ENCODE assay signal across 14 cellular contexts in the genomic region with DNA sequence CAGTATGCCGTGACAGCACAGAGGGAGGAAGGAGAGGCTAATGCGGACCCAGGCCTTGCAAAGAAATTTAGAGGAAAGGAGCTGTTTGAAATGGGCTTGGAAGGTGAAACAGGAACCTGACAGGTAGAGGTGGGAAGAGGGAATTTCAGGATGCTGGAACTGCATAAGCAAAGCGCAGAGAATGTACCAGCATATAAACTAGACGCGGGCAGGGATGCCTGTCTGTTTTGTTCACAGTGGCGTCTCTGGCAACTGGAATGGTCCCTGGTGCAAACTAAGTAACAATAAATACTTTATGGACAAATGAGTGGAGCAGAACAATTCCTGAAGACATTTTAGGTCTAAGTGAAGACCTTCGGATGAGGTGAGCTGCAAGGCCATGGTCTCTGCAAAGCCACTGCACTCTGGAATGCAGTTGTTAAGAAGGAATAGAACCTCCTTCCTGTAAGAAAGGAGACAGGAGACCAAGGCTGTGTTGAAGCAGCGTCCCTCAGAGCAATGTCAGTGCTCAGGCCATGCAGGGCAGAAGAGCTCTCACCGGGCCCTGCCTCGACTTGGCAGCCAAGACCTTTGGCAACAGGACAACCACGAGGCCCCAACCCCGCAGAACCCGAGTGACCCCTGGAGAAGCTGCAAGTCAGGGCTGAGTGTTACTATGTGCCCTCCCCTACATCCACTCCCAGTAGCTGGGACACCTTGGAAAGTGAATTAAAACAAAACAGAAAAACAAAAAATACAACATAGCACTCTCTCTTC. TPM values are rescaled to one million over a fixed set of nuclear protein-coding genes. Genes with fewer than 3 reads are reported as not detected.
DNase-seq lines count a peak whose midpoint lies in the region; ATAC-seq, FAIRE-seq and TF ChIP-seq lines count a peak whose summit lies in the region.
"Had no signal": no experiment of that assay in that cellular context is flagged by ENCODE, and none has a peak within 500 bp of the region (broad histone marks: within the 10 kb centered on the region; RNA-seq: fewer than 3 reads in every experiment).

No MANE protein-coding gene starts in this region.

- in situ Hi-C loops in HepG2 (cut with HindIII; ENCODE audit: extremely low pct_ligation_motif_present, low pct_unique_long_range_greater_than_20kb), result no loop called here

- no peak overlapping the region for H3K23ac ChIP-seq in mesendoderm (ENCODE audit: low read length)

- H4K5ac ChIP-seq in mesendoderm (ENCODE audit: low read length), result no peak overlapping the region

- H3K56ac ChIP-seq in mesendoderm (ENCODE audit: low read length), result peak overlapping the region; percentile 22

- no peak for ATAC-seq in HepG2
- ATAC-seq in upper lobe of left lung (ENCODE audit: low FRiP score in 2 of 2), result no peak
- ATAC-seq in GM21619 (IDR thresholded peaks at IDR 0.05; ENCODE audit: unreplicated experiment), result no peak

- TF ChIP-seq POLR2A in HepG2 (IDR thresholded peaks at IDR 0.05; ENCODE audit: insufficient read depth in 1 of 2, low read depth in 2 of 2, low read length in 2 of 2), result no peak
- no peak for TF ChIP-seq POLR2A in upper lobe of left lung (IDR thresholded peaks at IDR 0.05)

- H3K4me2 ChIP-seq in HepG2 (ENCODE audit: low read depth, low read length) (no peak overlapping the region), mesendoderm (ENCODE audit: low read length) (no peak overlapping the region)

- H3K27ac ChIP-seq in liver (ENCODE audit: low read depth in 1 of 2, low read length in 2 of 2) (no peak overlapping the region), HepG2 (ENCODE audit: extremely low read length, insufficient read depth, low read length) (no peak overlapping the region), mesendoderm (ENCODE audit: low read depth, low read length) (peak overlapping the region; percentile 58), upper lobe of left lung (peak overlapping the region; percentile 79 to 84 (median 81))

- peaks cover 30% of the 10 kb centered on the region for H3K4me1 Mint-ChIP-seq in brain

- no peaks in the 10 kb centered on the region for H3K79me1 ChIP-seq in mesendoderm (ENCODE audit: low read length)

- H3K4me3 ChIP-seq in liver (ENCODE audit: low read depth in 1 of 3, low read length in 3 of 3) (no peak overlapping the region), HepG2 (replicated peaks in 1 of 3; ENCODE audit: insufficient read depth in 1 of 3, low read depth in 2 of 3, low read length in 3 of 3) (no peak overlapping the region), mesendoderm (ENCODE audit: low read length) (no peak overlapping the region), upper lobe of left lung (no peak overlapping the region)
- H3K4me3 ChIP-seq: Peyer's patch had no signal

- no peak overlapping the region for H2BK120ac ChIP-seq in mesendoderm (ENCODE audit: low read depth, low read length)

- no peak overlapping the region for H4K8ac ChIP-seq in mesendoderm (ENCODE audit: low read depth, low read length)

- H3K9me3 Mint-ChIP-seq in brain, result no peaks in the 10 kb centered on the region

- H3K9me3 ChIP-seq in liver (ENCODE audit: control insufficient read depth in 4 of 4, low read length in 3 of 4), result no peaks in the 10 kb centered on the region
- no peaks in the 10 kb centered on the region for H3K9me3 ChIP-seq in HepG2 (ENCODE audit: low read length)
- no peaks in the 10 kb centered on the region for H3K9me3 ChIP-seq in upper lobe of left lung
- H3K9me3 ChIP-seq: Peyer's patch had no signal

- peak overlapping the region; percentile 79 for H2AK5ac ChIP-seq in mesendoderm (ENCODE audit: low read length)

- FAIRE-seq in HepG2 (lab: Jason Lieb, UNC), result no peak

- TF ChIP-seq CTCF in liver (IDR thresholded peaks at IDR 0.05; ENCODE audit: low read depth, low read length, missing input control) (no peak), HepG2 (CRISPR knock-in tag; IDR thresholded peaks at IDR 0.05) (no peak), brain (conservative IDR thresholded peaks at IDR 0.05) (no peak), upper lobe of left lung (IDR thresholded peaks at IDR 0.05) (no peak)

- CTCF ChIA-PET in HepG2 (lab: Yijun Ruan, JAX; ENCODE audit: low intra/inter-chr PET ratio, low total read pairs), result no interaction called here

- TF ChIP-seq EP300 in HepG2 (IDR thresholded peaks at IDR 0.05; ENCODE audit: low read depth in 2 of 2, low read length in 2 of 2), result no peak
- TF ChIP-seq EP300 in HepG2 (CRISPR knock-in tag; IDR thresholded peaks at IDR 0.05; ENCODE audit: borderline replicate concordance), result no peak
- TF ChIP-seq EP300 in upper lobe of left lung (IDR thresholded peaks at IDR 0.05), result no peak

- no TSS peak for BruUV-seq in HepG2 (replicated peaks; lab: Mats Ljungman, UMichigan)

- no peak overlapping the region for H2AFZ ChIP-seq in HepG2 (ENCODE audit: low read length)

- no peak overlapping the region for H3K4ac ChIP-seq in mesendoderm (ENCODE audit: low read depth, low read length)

- H3K27me3 ChIP-seq in liver (ENCODE audit: control insufficient read depth in 4 of 4, insufficient read depth in 4 of 4, low read length in 3 of 4) (no peaks in the 10 kb centered on the region), HepG2 (ENCODE audit: control insufficient read depth in 1 of 2, insufficient read depth in 2 of 2, low read length in 2 of 2) (no peaks in the 10 kb centered on the region), mesendoderm (ENCODE audit: insufficient read depth, low read length, poor library complexity) (no peaks in the 10 kb centered on the region), upper lobe of left lung (no peaks in the 10 kb centered on the region)
- H3K27me3 ChIP-seq: Peyer's patch had no signal

- intact Hi-C loops in HepG2 (cut with micrococcal nuclease; ENCODE audit: unreplicated experiment), result no loop called here

- no peaks in the 10 kb centered on the region for H3K27me3 Mint-ChIP-seq in brain

- no peaks in the 10 kb centered on the region for H4K20me1 ChIP-seq in HepG2 (ENCODE audit: insufficient read depth, low read length)

- POLR2A ChIA-PET in HepG2 (lab: Yijun Ruan, JAX), result no interaction called here

- WGBS in liver, result 69% methylated on average over 13 of the region's 13 CpGs
- 99% methylated on average over 12 of the region's 13 CpGs for WGBS in HepG2 (ENCODE audit: low lambda C conversion rate)
- no CpG with 5 or more reads among the region's 13 CpGs for WGBS in mesendoderm (ENCODE audit: extremely low coverage, insufficient coverage, low lambda C conversion rate)
- WGBS in upper lobe of left lung, 2 donors, result 64 to 67% methylated on average over 13 of the region's 13 CpGs

- TF ChIP-seq RAD21 in liver (IDR thresholded peaks at IDR 0.05) (peak in 1 of 2 donors; percentile 33), HepG2 (CRISPR knock-in tag; IDR thresholded peaks at IDR 0.05) (no peak)

- H2BK5ac ChIP-seq in mesendoderm (ENCODE audit: low read length), result peak overlapping the region; percentile 43

- H3K4me3 Mint-ChIP-seq in brain, result no peak overlapping the region

- H3K4me1 ChIP-seq in liver (ENCODE audit: control insufficient read depth in 4 of 4, insufficient read depth in 4 of 4, low read length in 3 of 4), result peaks cover 9 to 57% (median 50%) of the 10 kb centered on the region in 4 donors
- H3K4me1 ChIP-seq in HepG2 (ENCODE audit: insufficient read depth, low read length), result peaks cover 45% of the 10 kb centered on the region
- H3K4me1 ChIP-seq in mesendoderm (ENCODE audit: control insufficient read depth, low read depth, low read length), result peaks cover 35% of the 10 kb centered on the region
- H3K4me1 ChIP-seq in upper lobe of left lung, result peaks cover 34 to 61% (median 40%) of the 10 kb centered on the region in 4 donors

- H3K27ac Mint-ChIP-seq in brain, result peak overlapping the region in 3 of 5 experiments; percentile 38 to 90 (median 76)

- H3K18ac ChIP-seq in mesendoderm (ENCODE audit: low read length), result peak overlapping the region; percentile 8

- peaks cover 0 to 3% (median 0%) of the 10 kb centered on the region in 4 donors for H3K36me3 ChIP-seq in liver (ENCODE audit: control insufficient read depth in 4 of 4, insufficient read depth in 3 of 4, low read depth in 1 of 4, low read length in 3 of 4)
- H3K36me3 ChIP-seq in HepG2 (replicated peaks in 1 of 2; ENCODE audit: control insufficient read depth in 1 of 2, insufficient read depth in 2 of 2, low read length in 2 of 2), result peaks cover 6 to 22% of the 10 kb centered on the region in 2 experiments
- H3K36me3 ChIP-seq in mesendoderm (ENCODE audit: control insufficient read depth, insufficient read depth, low read length), result no peaks in the 10 kb centered on the region
- peaks cover 0 to 6% (median 0%) of the 10 kb centered on the region in 4 donors for H3K36me3 ChIP-seq in upper lobe of left lung

- no peaks in the 10 kb centered on the region for H3K36me3 Mint-ChIP-seq in brain

- no peak for DNase-seq in HepG2 (ENCODE audit: low spot score)
- DNase-seq in mesendoderm, result no peak
- DNase-seq in upper lobe of left lung, result no peak
- DNase-seq in SKM-1 treated with dmso at 0.1 percent for 144 hours (lab: John Stamatoyannopoulos, UW; ENCODE audit: unreplicated experiment), result no peak
- no peak for DNase-seq in ureter (ENCODE audit: low spot score)
- DNase-seq: activated CD4-positive, alpha-beta T cell treated with anti-CD3 and anti-CD28 coated beads, Interleukin-2, amount 50 U/mL, for 48 hours; DMS79 treated with DMSO at 0.1 percent for 48 hours; midbrain; NCI-H1436; NCI-H524 treated with DMSO at 0.1 percent for 48 hours; Peyer's patch had no signal

- no peak overlapping the region for H3K9ac ChIP-seq in liver (ENCODE audit: low read depth in 1 of 2, low read length in 2 of 2)
- no peak overlapping the region for H3K9ac ChIP-seq in HepG2 (ENCODE audit: insufficient read depth, low read depth, low read length)
- no peak overlapping the region for H3K9ac ChIP-seq in mesendoderm (ENCODE audit: low read length)

- H3K79me2 ChIP-seq in HepG2 (ENCODE audit: insufficient read depth, low read length) (no peaks in the 10 kb centered on the region), mesendoderm (ENCODE audit: control insufficient read depth, insufficient read depth, low read length) (no peaks in the 10 kb centered on the region)

- H2BK15ac ChIP-seq in mesendoderm (replicated peaks; ENCODE audit: low read depth), result no peak overlapping the region

RNA-seq across cellular contexts. Expression of a gene that starts 42.8 kb away (rescaled TPM):
- total RNA-seq in liver (10 to 100 TPM in 1 of 2 donors, 1 to 10 TPM in 1; 1.3 to 28.4 TPM), HepG2 (2016; rRNA removed; fragmentation: Illumina TruSeq; extraction: Trizol) (4.2 and 4.7 TPM in 2 replicates), upper lobe of left lung (10 to 100 TPM; 17.5 to 56.6 (median 29.4) TPM), ureter (17.5 TPM)
- polyA plus RNA-seq in liver (1 to 10 TPM; 3.6 to 6.6 TPM), HepG2 (2011; rRNA removed) (5.3 TPM in 2 replicates), brain (ENCODE audit: insufficient read depth, low read depth, low replicate concordance) (9.0 TPM)
- 2.8 and 3.0 TPM in 2 replicates for total RNA-seq in HepG2 (2016; cell fraction: cytosol; rRNA removed; fragmentation: Illumina TruSeq; extraction: Trizol; ENCODE audit: low read depth)
- total RNA-seq in HepG2 (2016; cell fraction: insoluble cytoplasmic fraction; rRNA removed; fragmentation: Illumina TruSeq; extraction: Trizol), result 4.4 and 4.6 TPM in 2 replicates
- total RNA-seq in HepG2 (2016; cell fraction: membrane; rRNA removed; fragmentation: Illumina TruSeq; extraction: Trizol), result 4.6 and 5.9 TPM in 2 replicates
- total RNA-seq in HepG2 (2016; cell fraction: nucleus; rRNA removed; fragmentation: Illumina TruSeq; extraction: Trizol), result 8.8 and 10.6 TPM in 2 replicates
- 1.9 and 2.8 TPM in 2 replicates for polyA plus RNA-seq in HepG2 (2011; cell fraction: cytosol; rRNA removed)
- polyA plus RNA-seq in HepG2 (2011; cell fraction: nucleus; rRNA removed), result 29.2 and 36.9 TPM in 2 replicates
- polyA plus RNA-seq in HepG2 (2012), result 4.9 and 8.6 TPM in 2 replicates
- polyA plus RNA-seq in HepG2 (2016; cell fraction: cytosol; fragmentation: Illumina TruSeq; extraction: Trizol; ENCODE audit: low read depth), result 2.0 and 2.7 TPM in 2 replicates
- 4.0 and 5.3 TPM in 2 replicates for polyA plus RNA-seq in HepG2 (2016; cell fraction: insoluble cytoplasmic fraction; fragmentation: Illumina TruSeq; extraction: Trizol; ENCODE audit: low read depth)
- polyA plus RNA-seq in HepG2 (2016; cell fraction: membrane; fragmentation: Illumina TruSeq; extraction: Trizol; ENCODE audit: low read depth), result 3.2 and 3.3 TPM in 2 replicates
- polyA plus RNA-seq in HepG2 (2016; cell fraction: nucleus; fragmentation: Illumina TruSeq; extraction: Trizol; ENCODE audit: insufficient read depth, low read depth), result 22.7 and 28.3 TPM in 2 replicates
- polyA minus RNA-seq in HepG2 (2011; rRNA and poly(A)+ RNA removed; ENCODE audit: low replicate concordance), result 9.4 and 13.8 TPM in 2 replicates
- polyA minus RNA-seq in HepG2 (2011; cell fraction: cytosol; rRNA and poly(A)+ RNA removed), result 4.8 and 6.2 TPM in 2 replicates
- 17.6 and 22.1 TPM in 2 replicates for polyA minus RNA-seq in HepG2 (2011; cell fraction: nucleus; rRNA and poly(A)+ RNA removed)
- polyA plus RNA-seq in mesendoderm (2013, experiment 1 of 2), result 7.1 TPM
- 7.1 TPM for polyA plus RNA-seq in mesendoderm (2013, experiment 2 of 2)

Comparison
In these comparisons a context has a peak if more than half of its experiments do, and no peak if none do; other contexts are left out.
1. H3K27ac ChIP-seq: peak in mesendoderm (single experiment) and upper lobe of left lung (4 of 4); none in liver (0 of 2) and HepG2 (single experiment).